ENCODE assay signal across 9 cellular contexts in genomic region chr2:177334940-177335543, GRCh38. TPM values are rescaled to one million over a fixed set of nuclear protein-coding genes. Genes with fewer than 3 reads are reported as not detected.
DNase-seq lines count a peak whose midpoint lies in the region; ATAC-seq and TF ChIP-seq lines count a peak whose summit lies in the region.
"Had no signal": no experiment of that assay in that cellular context is flagged by ENCODE, and none has a peak within 500 bp of the region (broad histone marks: within the 10 kb centered on the region; RNA-seq: fewer than 3 reads in every experiment).

No MANE protein-coding gene starts in this region.

- H3K36me3 Mint-ChIP-seq in Caco-2 (ENCODE audit: insufficient read depth, unreplicated experiment) (peaks cover 5% of the 10 kb centered on the region), natural killer cell (no peaks in the 10 kb centered on the region)

- no peaks in the 10 kb centered on the region for H3K9me3 ChIP-seq in Caco-2

- CTCF ChIA-PET in Caco-2 (lab: Charles Lee) = interaction anchor here (1.0 to 2.3 kb wide), 3 partner anchors 80 to 270 kb away, joined by 4 to 17 read pairs (median 4); no protein-coding TSS in a partner anchor

- no peak for TF ChIP-seq POLR2A in erythroblast (IDR thresholded peaks at IDR 0.05; ENCODE audit: low read length)

- H3K36me3 ChIP-seq in Caco-2 (ENCODE audit: control insufficient read depth, insufficient read depth, low read length) = 0 out of 2 replicates have a peak, but pooled peaks cover 2% of the 10 kb centered on the region

- peak; percentile 76 for ATAC-seq in GM18517 (IDR thresholded peaks at IDR 0.05; ENCODE audit: unreplicated experiment)
- ATAC-seq in SK-N-SH treated with all-trans-retinoic acid at 6 μM for 48 hours = peak; percentile 76
- ATAC-seq in natural killer cell = peak; percentile 78 to 81 (median 79)
- no peak for ATAC-seq in GM21381 (IDR thresholded peaks at IDR 0.05; ENCODE audit: unreplicated experiment)
- ATAC-seq in HG02763 (IDR thresholded peaks at IDR 0.05; ENCODE audit: unreplicated experiment) = no peak

- H3K4me1 Mint-ChIP-seq in Caco-2 (ENCODE audit: low read depth, unreplicated experiment) (peaks cover 13% of the 10 kb centered on the region), natural killer cell (peaks cover 0 to 8% of the 10 kb centered on the region in 2 donors)

- H3K27ac Mint-ChIP-seq in Caco-2 (ENCODE audit: unreplicated experiment) = no peak overlapping the region
- peak overlapping the region in 1 of 2 donors; percentile 36 for H3K27ac Mint-ChIP-seq in natural killer cell

- no peaks in the 10 kb centered on the region for H3K27me3 ChIP-seq in Caco-2 (replicated peaks; ENCODE audit: control insufficient read depth, insufficient read depth, low read length)

- H3K4me3 ChIP-seq in Caco-2 (ENCODE audit: low read depth, low read length) = no peak overlapping the region
- H3K4me3 ChIP-seq: skin epidermis had no signal

- DNase-seq in Caco-2 (peak in 1 of 2 experiments; percentile 53), NAMALWA (ENCODE audit: low spot score) (peak; percentile 77), erythroblast (lab: John Stamatoyannopoulos, UW) (peak; percentile 51 to 73), natural killer cell (no peak)

- peak; percentile 91 to 92 for TF ChIP-seq CTCF in Caco-2 (IDR thresholded peaks at IDR 0.05; ENCODE audit: insufficient read depth in 1 of 2, low read depth in 1 of 2, low read length in 1 of 2, severe bottlenecking in 1 of 2, unreplicated experiment in 1 of 2)
- TF ChIP-seq CTCF in natural killer cell (IDR thresholded peaks at IDR 0.05) = peak; percentile 97

- H3K9me3 Mint-ChIP-seq in Caco-2 (ENCODE audit: unreplicated experiment) = no peaks in the 10 kb centered on the region
- H3K9me3 Mint-ChIP-seq in natural killer cell = no peaks in the 10 kb centered on the region

- H3K4me1 ChIP-seq in Caco-2 = peaks cover 24% of the 10 kb centered on the region

- BruUV-seq in Caco-2 (replicated peaks; lab: Mats Ljungman, UMichigan) = no TSS peak

- H3K4me3 Mint-ChIP-seq in Caco-2 (ENCODE audit: unreplicated experiment) = no peak overlapping the region
- no peak overlapping the region for H3K4me3 Mint-ChIP-seq in natural killer cell

- intact Hi-C loops in Caco-2 (cut with micrococcal nuclease; ENCODE audit: unreplicated experiment) = loop anchor here (1.0 to 5.0 kb wide), 7 partner anchors 62 to 423 kb away; a partner anchor contains a TSS
- intact Hi-C loops in natural killer cell (cut with micrococcal nuclease) = loop anchor here (1.0 to 5.0 kb wide), 4 partner anchors 81 to 428 kb away; no protein-coding TSS in a partner anchor

- POLR2A ChIA-PET in Caco-2 (lab: Charles Lee) = no interaction called here

- H3K27me3 Mint-ChIP-seq in Caco-2 (ENCODE audit: insufficient read depth, unreplicated experiment) (no peaks in the 10 kb centered on the region), natural killer cell (ENCODE audit: low read depth in 2 of 2) (no peaks in the 10 kb centered on the region)

TF ChIP-seq in SK-N-SH treated with all-trans-retinoic acid at 6 μM for 48 hours, 23 proteins besides CTCF, POLR2A, EP300 and RAD21:
- no peak for TF ChIP-seq ESRRG (CRISPR knock-in tag; IDR thresholded peaks at IDR 0.05)
- TF ChIP-seq RARB (CRISPR knock-in tag; IDR thresholded peaks at IDR 0.05) = no peak
- TF ChIP-seq BACH2 (CRISPR knock-in tag; IDR thresholded peaks at IDR 0.05; ENCODE audit: borderline replicate concordance) = no peak
- no peak for TF ChIP-seq ZFP3 (CRISPR knock-in tag; IDR thresholded peaks at IDR 0.05)
- no peak for TF ChIP-seq GLIS3 (CRISPR knock-in tag; IDR thresholded peaks at IDR 0.05)
- TF ChIP-seq ZFP30 (CRISPR knock-in tag; IDR thresholded peaks at IDR 0.05) = no peak
- TF ChIP-seq TCF4 (CRISPR knock-in tag; IDR thresholded peaks at IDR 0.05; ENCODE audit: borderline replicate concordance) = no peak
TF ChIP-seq in SK-N-SH treated with all-trans-retinoic acid at 6 μM for 48 hours: peak in this region for 0.

RNA-seq across cellular contexts. Expression of gene AGPS, which starts 57.5 kb away (rescaled TPM):
- total RNA-seq in Caco-2 (2022) (102 and 105 TPM in 2 replicates), natural killer cell (10 to 100 TPM; 27.4 to 36.0 (median 35.6) TPM)

Comparison
In these comparisons a context has a peak if more than half of its experiments do, and no peak if none do; other contexts are left out.
1. ATAC-seq: peak in GM18517 (single experiment), SK-N-SH treated with all-trans-retinoic acid at 6 μM for 48 hours (single experiment) and natural killer cell (3 of 3); none in GM21381 (single experiment) and HG02763 (single experiment).